Comparison of ENCODE assay signal across 3 cellular contexts in genomic region chr19:30115947-30116346, GRCh38.
TF ChIP-seq lines count a peak whose summit lies in the region.

No MANE protein-coding gene starts in this region.

TF ChIP-seq in A549, 52 proteins besides CTCF, POLR2A, EP300 and RAD21 (continued from another document):
- no peak for TF ChIP-seq RNF2 (IDR thresholded peaks at IDR 0.05; ENCODE audit: borderline replicate concordance, low read depth)
- TF ChIP-seq HMGXB4 (CRISPR knock-in tag; IDR thresholded peaks at IDR 0.05; ENCODE audit: borderline replicate concordance), result no peak
- TF ChIP-seq MAX (IDR thresholded peaks at IDR 0.05), result no peak

TF ChIP-seq in HEK293, 187 proteins besides CTCF, POLR2A, EP300 and RAD21 (continued from another document):
- TF ChIP-seq ZNF280C (tag by site-specific recombination; IDR thresholded peaks at IDR 0.05), result peak; percentile 87; the same call in 1 of the 2 replicates
- TF ChIP-seq ZNF785 (tag by site-specific recombination; IDR thresholded peaks at IDR 0.05), result peak; percentile 14; the same call in 1 of the 2 replicates
- 0 out of 2 replicates have a peak, but pooled peaks have one; percentile 15 for TF ChIP-seq GLI4 (tag by site-specific recombination; IDR thresholded peaks at IDR 0.05)
- no peak; the same call in 1 of the 2 replicates for TF ChIP-seq ZNF146 (tag by site-specific recombination; IDR thresholded peaks at IDR 0.05)
- TF ChIP-seq ZNF266 (tag by site-specific recombination; IDR thresholded peaks at IDR 0.05; ENCODE audit: low read depth), result 0 out of 2 replicates have a peak, but pooled peaks have one; percentile 16
- TF ChIP-seq ZNF121 (tag by site-specific recombination; IDR thresholded peaks at IDR 0.05), result no peak
- 0 out of 2 replicates have a peak, but pooled peaks have one; percentile 25 for TF ChIP-seq ZBTB21 (tag by site-specific recombination; IDR thresholded peaks at IDR 0.05)
- TF ChIP-seq ZNF175 (tag by site-specific recombination; IDR thresholded peaks at IDR 0.05), result peak; percentile 98
- no peak for TF ChIP-seq ZNF133 (tag by site-specific recombination; IDR thresholded peaks at IDR 0.05)
- TF ChIP-seq ZNF239 (tag by site-specific recombination; IDR thresholded peaks at IDR 0.05), result no peak
- no peak for TF ChIP-seq REPIN1 (tag by site-specific recombination; IDR thresholded peaks at IDR 0.05; ENCODE audit: low read depth)
- TF ChIP-seq ZNF274 (IDR thresholded peaks at IDR 0.05; ENCODE audit: low read length), result no peak
- TF ChIP-seq ZNF274 (tag by site-specific recombination; IDR thresholded peaks at IDR 0.05; ENCODE audit: borderline replicate concordance), result peak; percentile 61; the same call in 1 of the 2 replicates
- peak; percentile 81; the same call in 1 of the 2 replicates for TF ChIP-seq ZNF114 (tag by site-specific recombination; IDR thresholded peaks at IDR 0.05)
- TF ChIP-seq YY2 (tag by site-specific recombination; IDR thresholded peaks at IDR 0.05), result peak; percentile 41; the same call in 1 of the 2 replicates
- peak; percentile 68 for TF ChIP-seq ZNF311 (tag by site-specific recombination; IDR thresholded peaks at IDR 0.05; ENCODE audit: borderline replicate concordance)
- no peak for TF ChIP-seq ZNF585B (tag by site-specific recombination; IDR thresholded peaks at IDR 0.05)
- 0 out of 2 replicates have a peak, but pooled peaks have one; percentile 33 for TF ChIP-seq ZNF645 (tag by site-specific recombination; IDR thresholded peaks at IDR 0.05)
- TF ChIP-seq ZNF704 (tag by site-specific recombination; IDR thresholded peaks at IDR 0.05), result peak; percentile 32; the same call in 1 of the 2 replicates
- peak; percentile 6; the same call in 1 of the 2 replicates for TF ChIP-seq ZNF202 (tag by site-specific recombination; IDR thresholded peaks at IDR 0.05; ENCODE audit: borderline replicate concordance)
- no peak for TF ChIP-seq ZNF174 (tag by site-specific recombination; IDR thresholded peaks at IDR 0.05)
- peak; percentile 35; the same call in 1 of the 2 replicates for TF ChIP-seq ZBTB1 (tag by site-specific recombination; IDR thresholded peaks at IDR 0.05)
- 0 out of 2 replicates have a peak, but pooled peaks have one; percentile 17 for TF ChIP-seq ZNF302 (tag by site-specific recombination; IDR thresholded peaks at IDR 0.05; ENCODE audit: low read depth)
- no peak for TF ChIP-seq ELK4 (IDR thresholded peaks at IDR 0.05; ENCODE audit: borderline replicate concordance, low read depth, low read length)
- no peak for TF ChIP-seq RBAK (tag by site-specific recombination; IDR thresholded peaks at IDR 0.05)

TF ChIP-seq in H1, 55 proteins besides CTCF, POLR2A, EP300 and RAD21 (continued from another document):
- TF ChIP-seq CHD7 (IDR thresholded peaks at IDR 0.05; ENCODE audit: insufficient replicate concordance, low read length) (no peak), POLR2AphosphoS5 (IDR thresholded peaks at IDR 0.05; ENCODE audit: low read depth, low read length) (no peak), PHF8 (conservative IDR thresholded peaks at IDR 0.05; ENCODE audit: low read depth, low read length) (no peak), MAFK (IDR thresholded peaks at IDR 0.05; ENCODE audit: low read depth, low read length) (no peak), ATF3 (IDR thresholded peaks at IDR 0.05; ENCODE audit: insufficient read depth, low read depth, low read length) (no peak), JUN (IDR thresholded peaks at IDR 0.05; ENCODE audit: low read depth, low read length) (no peak), TBP (IDR thresholded peaks at IDR 0.05; ENCODE audit: low read depth, low read length) (no peak), YY1 (IDR thresholded peaks at IDR 0.05; ENCODE audit: low read depth, low read length) (no peak), SIRT6 (IDR thresholded peaks at IDR 0.05; ENCODE audit: low read length) (no peak), BACH1 (IDR thresholded peaks at IDR 0.05; ENCODE audit: low read length) (no peak), RBBP5 (IDR thresholded peaks at IDR 0.05; ENCODE audit: borderline replicate concordance, low read depth, low read length) (no peak), SP2 (IDR thresholded peaks at IDR 0.05; ENCODE audit: low read length) (no peak)
